Comparison of ENCODE assay signal across 7 cellular contexts in the genomic region with DNA sequence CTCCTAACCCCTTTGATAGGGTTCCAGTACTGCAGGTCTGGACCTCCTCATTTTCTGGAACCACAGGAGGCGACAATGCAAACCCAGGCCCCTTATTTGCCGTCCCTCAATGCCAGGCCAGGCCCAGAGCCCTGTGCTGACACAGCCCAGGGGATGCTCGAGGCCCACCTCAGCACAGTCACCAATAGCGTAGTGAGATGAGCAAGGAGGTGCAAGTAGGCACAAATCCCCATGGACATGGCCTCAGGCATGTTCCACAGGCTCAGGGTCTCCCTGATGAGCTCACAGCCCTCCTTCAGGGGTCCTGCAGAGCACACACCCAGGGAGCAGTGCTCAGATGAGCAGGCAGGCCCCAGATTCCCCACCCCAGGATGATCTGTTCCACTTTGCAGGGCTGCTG. TPM values are rescaled to one million over a fixed set of nuclear protein-coding genes. Genes with fewer than 3 reads are reported as not detected.
"Had no signal": no experiment of that assay in that cellular context is flagged by ENCODE, and none has a peak within 500 bp of the region (broad histone marks: within the 10 kb centered on the region; RNA-seq: fewer than 3 reads in every experiment).

No MANE protein-coding gene starts in this region.

RNA-seq across cellular contexts. Expression of gene DBET, which starts 5.3 kb away (rescaled TPM):
- total RNA-seq: GM23248, GM23338, H1, H4, H7, H9, HFFc6 had no signal
- polyA plus RNA-seq: GM23248, H1 had no signal

RNA-seq across cellular contexts. Expression of gene FRG2, which starts 31.9 kb away (rescaled TPM):
- total RNA-seq: GM23248, GM23338, H1, H7, H9, HFFc6 had no signal
- polyA plus RNA-seq: GM23338, H1 had no signal
